In the genomic region with DNA sequence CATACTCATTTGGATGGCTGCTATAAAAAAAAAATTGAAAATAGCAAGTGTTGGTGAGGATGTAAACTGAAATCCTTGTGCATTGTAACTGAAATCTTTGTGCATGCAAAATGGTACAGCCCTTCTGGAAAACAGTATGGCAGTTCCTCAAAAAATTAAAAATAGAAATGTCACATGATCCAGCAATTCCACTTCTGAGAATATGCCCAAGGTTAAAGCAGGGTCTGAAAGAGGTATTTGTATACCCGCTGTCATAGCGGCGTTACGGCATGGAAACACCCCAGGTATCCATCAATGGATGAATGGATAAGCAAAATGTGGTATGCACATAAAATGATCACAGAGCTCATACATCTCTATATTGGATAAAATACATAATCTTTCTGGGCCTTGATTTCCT, we compare ENCODE assay signal across 15 cellular contexts.
DNase-seq lines count a peak whose midpoint lies in the region; ATAC-seq, FAIRE-seq and TF ChIP-seq lines count a peak whose summit lies in the region.
"Had no signal": no experiment of that assay in that cellular context is flagged by ENCODE, and none has a peak within 500 bp of the region (broad histone marks: within the 10 kb centered on the region; RNA-seq: fewer than 3 reads in every experiment).

No MANE protein-coding gene starts in this region.

- no peaks in the 10 kb centered on the region for H3K9me1 ChIP-seq in K562 (ENCODE audit: control insufficient read depth, insufficient read depth, low read length)

- POLR2A ChIA-PET in K562 (lab: Yijun Ruan, JAX): no interaction called here

- H3K4me2 ChIP-seq in K562 (ENCODE audit: insufficient read depth, low read length): no peak overlapping the region

- ATAC-seq in heart left ventricle (peak in 3 of 4 donors; percentile 39 to 70 (median 53)), K562 (no peak), psoas muscle (peak in 3 of 4 donors; percentile 35 to 62 (median 62))

- in situ Hi-C loops in KBM-7 (cut with MboI; ENCODE audit: low pct_unique_long_range_greater_than_20kb, low sequenced_read_pairs) (no loop called here), K562 (cut with MboI) (no loop called here)

- 77 to 80% (median 79%) methylated on average over 4 of the region's 4 CpGs for WGBS in heart left ventricle, 4 donors
- WGBS in K562 (ENCODE audit: insufficient coverage, low coverage, missing lambda C conversion rate): 93% methylated on average over 4 of the region's 4 CpGs
- WGBS in psoas muscle, 3 donors: 31 to 74% (median 51%) methylated on average over 4 of the region's 4 CpGs

- H3K36me3 ChIP-seq in heart left ventricle (peaks cover 0 to 58% (median 43%) of the 10 kb centered on the region in 9 donors), right atrium auricular region (peaks cover 22% of the 10 kb centered on the region), K562 (ENCODE audit: control insufficient read depth, insufficient read depth, low read length) (peaks cover 36% of the 10 kb centered on the region), psoas muscle (ENCODE audit: insufficient read depth in 1 of 2, low read depth in 1 of 2) (peaks cover 0 to 40% of the 10 kb centered on the region in 2 donors)

- no peaks in the 10 kb centered on the region for H3K27me3 ChIP-seq in heart left ventricle
- no peaks in the 10 kb centered on the region for H3K27me3 ChIP-seq in right atrium auricular region
- H3K27me3 ChIP-seq in K562 (ENCODE audit: control insufficient read depth in 2 of 2, insufficient read depth in 2 of 2, low read length in 2 of 2): no peaks in the 10 kb centered on the region
- H3K27me3 ChIP-seq in psoas muscle (ENCODE audit: insufficient read depth in 3 of 3, low read length in 2 of 3): no peaks in the 10 kb centered on the region
- H3K27me3 ChIP-seq: BLaER1 treated with 17β-estradiol and CSF1 and Interleukin-3, amounts not matched to agents 10 nM and 100 nM had no signal

- H3K4me1 ChIP-seq in heart left ventricle (peaks cover 0 to 14% (median 0%) of the 10 kb centered on the region in 12 donors), right atrium auricular region (peaks cover 0 to 11% of the 10 kb centered on the region in 2 donors), K562 (replicated peaks in 1 of 2; ENCODE audit: control insufficient read depth in 2 of 2, insufficient read depth in 2 of 2, low read length in 2 of 2) (peaks cover 0 to 9% of the 10 kb centered on the region in 2 experiments; a peak in 3 of 5 replicates), psoas muscle (peaks cover 15% of the 10 kb centered on the region)

- FAIRE-seq in K562 (lab: Jason Lieb, UNC): no peak
- FAIRE-seq: GM19239 had no signal

- H3K9me3 ChIP-seq in heart left ventricle (no peaks in the 10 kb centered on the region), right atrium auricular region (no peaks in the 10 kb centered on the region), K562 (replicated peaks; ENCODE audit: control insufficient read depth, insufficient read depth, low read depth, low read length) (no peaks in the 10 kb centered on the region), psoas muscle (no peaks in the 10 kb centered on the region)

- no peak for TF ChIP-seq EP300 in K562 (IDR thresholded peaks at IDR 0.05; ENCODE audit: low read length)

- no peak for TF ChIP-seq RAD21 in K562 (CRISPR knock-in tag; conservative IDR thresholded peaks at IDR 0.05 in 1 of 2, IDR thresholded peaks at IDR 0.05 in 1 of 2)

- no peak overlapping the region for H3K9ac ChIP-seq in K562 (ENCODE audit: insufficient read depth in 1 of 2, low read depth in 2 of 2, low read length in 2 of 2)
- H3K9ac ChIP-seq: BLaER1 treated with 17β-estradiol and CSF1 and Interleukin-3, amounts not matched to agents 10 nM and 100 nM had no signal

- intact Hi-C loops in heart left ventricle (cut with DNase I): no loop called here
- intact Hi-C loops in K562 (cut with micrococcal nuclease): no loop called here
- intact Hi-C loops in psoas muscle (cut with DNase I): no loop called here

- no TSS peak for BruUV-seq in K562 (replicated peaks; lab: Mats Ljungman, UMichigan)

- H2AFZ ChIP-seq in K562 (ENCODE audit: low read depth, low read length): no peak overlapping the region

- TF ChIP-seq POLR2A in heart left ventricle (IDR thresholded peaks at IDR 0.05) (no peak), K562 (conservative IDR thresholded peaks at IDR 0.05) (no peak)

- DNase-seq in heart left ventricle (no peak), right atrium auricular region (ENCODE audit: low spot score) (no peak), KBM-7 (peak; percentile 32), K562 (ENCODE audit: extremely low read depth in 1 of 4, low spot score in 3 of 4) (no peak), psoas muscle (no peak), Kasumi-1 (lab: John Stamatoyannopoulos, UW) (no peak), NCI-H187 treated with DMSO at 0.1 percent for 48 hours (lab: John Stamatoyannopoulos, UW) (no peak)
- DNase-seq: ACHN; CD4-positive, CD25-positive, alpha-beta regulatory T cell; DMS53; GF-D8; GOT3; H9 had no signal

- H3K27ac ChIP-seq in heart left ventricle: peak overlapping the region in 4 of 12 donors; percentile 9 to 33 (median 19)
- no peak overlapping the region for H3K27ac ChIP-seq in right atrium auricular region
- no peak overlapping the region for H3K27ac ChIP-seq in K562 (ENCODE audit: extremely low read depth, low read depth, low read length)
- no peak overlapping the region for H3K27ac ChIP-seq in psoas muscle
- H3K27ac ChIP-seq: BLaER1 treated with 17β-estradiol and CSF1 and Interleukin-3, amounts not matched to agents 10 nM and 100 nM had no signal

- CTCF ChIA-PET in K562 (lab: Yijun Ruan, JAX; ENCODE audit: low intra/inter-chr PET ratio): no interaction called here

- peaks cover 8% of the 10 kb centered on the region; the same call in 1 of the 3 replicates for H3K79me2 ChIP-seq in K562 (ENCODE audit: control insufficient read depth, insufficient read depth, low read length)

- H3K4me3 ChIP-seq in heart left ventricle (no peak overlapping the region), right atrium auricular region (no peak overlapping the region), K562 (no peak overlapping the region), psoas muscle (no peak overlapping the region)
- H3K4me3 ChIP-seq: BLaER1 treated with 17β-estradiol and CSF1 and Interleukin-3, amounts not matched to agents 10 nM and 100 nM had no signal

- TF ChIP-seq CTCF in heart left ventricle (IDR thresholded peaks at IDR 0.05) (no peak), right atrium auricular region (IDR thresholded peaks at IDR 0.05) (no peak), K562 (IDR thresholded peaks at IDR 0.05 in 2 of 3, conservative IDR thresholded peaks at IDR 0.05 in 1 of 3; ENCODE audit: insufficient read depth in 2 of 3, low read depth in 1 of 3, low read length in 3 of 3) (no peak), psoas muscle (IDR thresholded peaks at IDR 0.05) (no peak)

- no peaks in the 10 kb centered on the region for H4K20me1 ChIP-seq in K562 (replicated peaks; ENCODE audit: control insufficient read depth, insufficient read depth, low read length)

TF ChIP-seq in K562, 482 proteins besides CTCF, POLR2A, EP300 and RAD21:
- TF ChIP-seq DMBX1 (CRISPR knock-in tag; IDR thresholded peaks at IDR 0.05; ENCODE audit: borderline replicate concordance) (no peak), DDX20 (tag; IDR thresholded peaks at IDR 0.05; ENCODE audit: low read depth) (no peak), RCOR1 (IDR thresholded peaks at IDR 0.05; ENCODE audit: borderline replicate concordance in 1 of 2, low read depth in 2 of 2, low read length in 2 of 2) (no peak), PML (IDR thresholded peaks at IDR 0.05; ENCODE audit: low read length) (no peak), TARDBP (IDR thresholded peaks at IDR 0.05) (no peak), HLTF (IDR thresholded peaks at IDR 0.05) (no peak)
- TF ChIP-seq, protein P1, sequence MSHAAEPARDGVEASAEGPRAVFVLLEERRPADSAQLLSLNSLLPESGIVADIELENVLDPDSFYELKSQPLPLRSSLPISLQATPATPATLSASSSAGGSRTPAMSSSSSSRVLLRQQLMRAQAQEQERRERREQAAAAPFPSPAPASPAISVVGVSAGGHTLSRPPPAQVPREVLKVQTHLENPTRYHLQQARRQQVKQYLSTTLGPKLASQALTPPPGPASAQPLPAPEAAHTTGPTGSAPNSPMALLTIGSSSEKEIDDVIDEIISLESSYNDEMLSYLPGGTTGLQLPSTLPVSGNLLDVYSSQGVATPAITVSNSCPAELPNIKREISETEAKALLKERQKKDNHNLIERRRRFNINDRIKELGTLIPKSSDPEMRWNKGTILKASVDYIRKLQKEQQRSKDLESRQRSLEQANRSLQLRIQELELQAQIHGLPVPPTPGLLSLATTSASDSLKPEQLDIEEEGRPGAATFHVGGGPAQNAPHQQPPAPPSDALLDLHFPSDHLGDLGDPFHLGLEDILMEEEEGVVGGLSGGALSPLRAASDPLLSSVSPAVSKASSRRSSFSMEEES (CRISPR knock-in tag; IDR thresholded peaks at IDR 0.05): peak; percentile 39; the same call in 1 of the 2 replicates
